In genomic region chr4:181281451-181281850, GRCh38 we compare ENCODE assay signal across 21 cellular contexts.
"Had no signal": no experiment of that assay in that cellular context is flagged by ENCODE, and none has a peak within 500 bp of the region (broad histone marks: within the 10 kb centered on the region; RNA-seq: fewer than 3 reads in every experiment).

No MANE protein-coding gene starts in this region.

- H3K4me1 ChIP-seq: adrenal gland, foreskin keratinocyte, heart right ventricle, parathyroid adenoma, suprapubic skin, upper lobe of right lung had no signal

- ATAC-seq: activated CD8-positive, alpha-beta T cell treated with anti-CD3 and anti-CD28 coated beads for 36 hours; activated T-cell treated with anti-CD3 and anti-CD28 coated beads, Interleukin-2, amount 50 U/mL, for 4 hours; effector memory CD8-positive, alpha-beta T cell; foreskin keratinocyte; heart right ventricle; upper lobe of right lung had no signal

- H3K9me3 ChIP-seq: adrenal gland, heart right ventricle, suprapubic skin, upper lobe of right lung had no signal

- DNase-seq: activated B cell treated with CpG ODN at 0.5 μM for 24 hours; activated CD4-positive, alpha-beta T cell treated with anti-CD3 and anti-CD28 coated beads for 48 hours; activated CD8-positive, alpha-beta T cell treated with anti-CD3 and anti-CD28 coated beads for 36 hours; activated effector memory CD4-positive, alpha-beta T cell treated with Interleukin-2 at 50 U/mL for 16 hours; activated T-cell treated with anti-CD3 and anti-CD28 coated beads, Interleukin-2, amount 50 U/mL, for 4 hours; adrenal gland; cerebellar nuclear complex; dermis blood vessel endothelial cell; effector memory CD8-positive, alpha-beta T cell; foreskin keratinocyte; heart right ventricle; islet precursor cell; naive B cell; retina; stimulated activated CD4-positive, alpha-beta T cell treated with anti-CD3 and anti-CD28 coated beads, Interleukin-4, amount 100 ng/mL, for 1 hour; stimulated activated naive CD4-positive, alpha-beta T cell; SW 1271; upper lobe of right lung had no signal

- H3K36me3 ChIP-seq: adrenal gland, heart right ventricle, suprapubic skin, upper lobe of right lung had no signal

- H3K27ac ChIP-seq: adrenal gland, foreskin keratinocyte, heart right ventricle, parathyroid adenoma, suprapubic skin, upper lobe of right lung had no signal

- H3K4me3 ChIP-seq: adrenal gland, heart right ventricle, lung, suprapubic skin, upper lobe of right lung had no signal

- H3K27me3 ChIP-seq: adrenal gland, foreskin keratinocyte, heart right ventricle, suprapubic skin, upper lobe of right lung had no signal
